11 cellular contexts compared by ENCODE assay signal in the genomic region with DNA sequence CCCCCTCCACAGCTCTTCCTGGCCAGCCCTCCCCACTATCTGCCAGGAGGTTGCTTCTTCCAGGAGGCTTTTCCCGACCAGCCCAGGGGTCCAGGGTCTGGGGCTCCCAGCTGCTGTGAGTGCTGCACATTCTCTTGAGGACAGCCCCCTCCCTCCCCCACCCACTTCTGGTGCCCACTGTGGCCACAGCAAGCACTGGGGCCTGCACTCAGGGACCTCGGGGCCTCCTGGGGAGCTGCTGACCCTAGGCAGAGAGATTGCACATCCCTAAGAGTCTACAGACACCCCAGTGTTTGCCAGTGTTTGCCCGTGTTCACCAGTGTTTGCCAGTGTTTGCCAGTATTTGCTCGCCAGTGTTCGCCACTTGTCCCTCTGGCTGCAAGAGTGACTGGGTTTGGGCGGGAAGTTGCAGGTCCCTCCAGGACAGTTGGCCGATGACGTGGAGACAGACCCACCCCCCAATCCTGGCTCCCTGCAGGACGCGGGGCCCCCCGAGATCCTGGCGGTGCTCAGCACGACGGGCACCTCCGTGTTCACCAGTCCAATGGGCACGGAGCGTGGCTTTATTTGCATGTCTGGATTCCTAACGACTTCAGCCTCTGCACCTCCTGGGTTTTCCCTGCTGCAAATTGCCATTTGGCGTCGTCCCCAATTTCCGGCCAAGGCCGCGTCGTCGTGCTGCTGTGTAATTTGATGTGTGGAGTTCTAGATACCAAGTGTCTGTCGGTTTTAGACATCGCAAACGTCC.
"Had no signal": no experiment of that assay in that cellular context is flagged by ENCODE, and none has a peak within 500 bp of the region (broad histone marks: within the 10 kb centered on the region; RNA-seq: fewer than 3 reads in every experiment).

No MANE protein-coding gene starts in this region.

- H3K9me3 ChIP-seq: gastroesophageal sphincter, pancreas had no signal

- H3K4me1 ChIP-seq: gastroesophageal sphincter, pancreas had no signal

- H3K27me3 ChIP-seq: cardiac muscle cell had no signal

- H3K9me3 Mint-ChIP-seq: activated naive CD4-positive, alpha-beta T cell treated with anti-CD3 and anti-CD28 coated beads, Interleukin-2, amount 10 ng/mL, durations not matched to agents 7 days and 5 days; neural crest cell; stimulated activated effector memory CD8-positive, alpha-beta T cell treated with anti-CD3 and anti-CD28 coated beads, Interleukin-12 subunit alpha, Interleukin-12 subunit beta, amount 100 ng/mL, for 72 hours; T-helper 2 cell treated with Interferon-gamma antibody and Interleukin-4, amounts not matched to agents 5 μg/mL and 100 μg/mL, for 36 hours had no signal

- DNase-seq: activated CD4-positive, alpha-beta T cell treated with anti-CD3 and anti-CD28 coated beads, Interleukin-2, amount 50 U/mL, for 4 hours; activated naive CD4-positive, alpha-beta T cell treated with anti-CD3 and anti-CD28 coated beads, Interleukin-2, amount 10 ng/mL, durations not matched to agents 7 days and 5 days; activated T-cell treated with anti-CD3 and anti-CD28 coated beads for 4 hours had no signal

- H3K4me3 ChIP-seq: cardiac muscle cell, gastroesophageal sphincter, hepatocyte, pancreas had no signal

- H3K4me1 Mint-ChIP-seq: activated naive CD4-positive, alpha-beta T cell treated with anti-CD3 and anti-CD28 coated beads, Interleukin-2, amount 10 ng/mL, durations not matched to agents 7 days and 5 days; neural crest cell; stimulated activated effector memory CD8-positive, alpha-beta T cell treated with anti-CD3 and anti-CD28 coated beads, Interleukin-12 subunit alpha, Interleukin-12 subunit beta, amount 100 ng/mL, for 72 hours had no signal

- H3K27me3 Mint-ChIP-seq: activated naive CD4-positive, alpha-beta T cell treated with anti-CD3 and anti-CD28 coated beads, Interleukin-2, amount 10 ng/mL, durations not matched to agents 7 days and 5 days had no signal

- H3K27ac ChIP-seq: cardiac muscle cell, gastroesophageal sphincter, hepatocyte, pancreas had no signal

- ATAC-seq: activated CD4-positive, CD25-positive, alpha-beta regulatory T cell treated with anti-CD3 and anti-CD28 coated beads, Interleukin-2, amount 50 U/mL, for 24 hours; gastroesophageal sphincter; pancreas; stimulated activated effector memory CD8-positive, alpha-beta T cell treated with anti-CD3 and anti-CD28 coated beads, Interleukin-12 subunit alpha, Interleukin-12 subunit beta, amount 100 ng/mL, for 72 hours had no signal

- H3K36me3 Mint-ChIP-seq: activated naive CD4-positive, alpha-beta T cell treated with anti-CD3 and anti-CD28 coated beads, Interleukin-2, amount 10 ng/mL, durations not matched to agents 7 days and 5 days; stimulated activated effector memory CD8-positive, alpha-beta T cell treated with anti-CD3 and anti-CD28 coated beads, Interleukin-12 subunit alpha, Interleukin-12 subunit beta, amount 100 ng/mL, for 72 hours had no signal

- H3K4me3 Mint-ChIP-seq: activated naive CD4-positive, alpha-beta T cell treated with anti-CD3 and anti-CD28 coated beads, Interleukin-2, amount 10 ng/mL, durations not matched to agents 7 days and 5 days; neural crest cell; stimulated activated effector memory CD8-positive, alpha-beta T cell treated with anti-CD3 and anti-CD28 coated beads, Interleukin-12 subunit alpha, Interleukin-12 subunit beta, amount 100 ng/mL, for 72 hours; T-helper 2 cell treated with Interferon-gamma antibody and Interleukin-4, amounts not matched to agents 5 μg/mL and 100 μg/mL, for 36 hours had no signal

- H3K27ac Mint-ChIP-seq: activated naive CD4-positive, alpha-beta T cell treated with anti-CD3 and anti-CD28 coated beads, Interleukin-2, amount 10 ng/mL, durations not matched to agents 7 days and 5 days; stimulated activated effector memory CD8-positive, alpha-beta T cell treated with anti-CD3 and anti-CD28 coated beads, Interleukin-12 subunit alpha, Interleukin-12 subunit beta, amount 100 ng/mL, for 72 hours; T-helper 2 cell treated with Interferon-gamma antibody and Interleukin-4, amounts not matched to agents 5 μg/mL and 100 μg/mL, for 36 hours had no signal

- H3K4me2 ChIP-seq: hepatocyte had no signal

- H3K36me3 ChIP-seq: cardiac muscle cell, gastroesophageal sphincter, pancreas had no signal

- H2AFZ ChIP-seq: hepatocyte had no signal
